In genomic region chr12:53065470-53065869, GRCh38 we compare ENCODE assay signal across 8 cellular contexts. TPM values are rescaled to one million over a fixed set of nuclear protein-coding genes. Genes with fewer than 3 reads are reported as not detected.
DNase-seq lines count a peak whose midpoint lies in the region; ATAC-seq and TF ChIP-seq lines count a peak whose summit lies in the region.
"Had no signal": no experiment of that assay in that cellular context is flagged by ENCODE, and none has a peak within 500 bp of the region (broad histone marks: within the 10 kb centered on the region; RNA-seq: fewer than 3 reads in every experiment).

No MANE protein-coding gene starts in this region.

- H2AFZ ChIP-seq in PC-3 (ENCODE audit: low read length), result no peak overlapping the region
- H2AFZ ChIP-seq in mesenchymal stem cell (ENCODE audit: low read depth, low read length), result no peak overlapping the region

- in situ Hi-C loops in G401 (cut with HindIII; ENCODE audit: low sequenced_read_pairs), result no loop called here

- no peak overlapping the region for H2BK15ac ChIP-seq in mesenchymal stem cell (ENCODE audit: low read depth, poor library complexity, severe bottlenecking)

- H3K23ac ChIP-seq in mesenchymal stem cell (ENCODE audit: low read length in 2 of 2), result no peak overlapping the region

- peaks cover 3% of the 10 kb centered on the region for H3K79me1 ChIP-seq in mesenchymal stem cell (replicated peaks; ENCODE audit: low read length, poor library complexity, severe bottlenecking)

- no peak overlapping the region for H3K4me3 ChIP-seq in PC-3 (ENCODE audit: low read length)
- H3K4me3 ChIP-seq in coronary artery, result peak overlapping the region; percentile 54
- peak overlapping the region in 1 of 2 experiments; percentile 50 for H3K4me3 ChIP-seq in mesenchymal stem cell (ENCODE audit: insufficient read depth in 1 of 2, low read depth in 1 of 2, low read length in 2 of 2)
- no peak overlapping the region for H3K4me3 ChIP-seq in thoracic aorta

- WGBS in mesenchymal stem cell, result 80% methylated on average over 7 of the region's 7 CpGs

- H3K27ac ChIP-seq in PC-3 (ENCODE audit: low read length) (no peak overlapping the region), coronary artery (peak overlapping the region; percentile 83 to 96), mesenchymal stem cell (ENCODE audit: low read length, poor library complexity, severe bottlenecking) (no peak overlapping the region), thoracic aorta (peak overlapping the region; percentile 78 to 83)

- peaks cover 32% of the 10 kb centered on the region for H3K4me1 ChIP-seq in PC-3 (ENCODE audit: insufficient read depth, low read length)
- H3K4me1 ChIP-seq in mesenchymal stem cell (ENCODE audit: control insufficient read depth, insufficient read depth, low read depth, low read length), result peaks cover 27% of the 10 kb centered on the region
- peaks cover 26 to 89% of the 10 kb centered on the region in 2 donors for H3K4me1 ChIP-seq in thoracic aorta (ENCODE audit: control insufficient read depth in 1 of 2, low read depth in 2 of 2)

- H3K9me3 ChIP-seq in PC-3 (ENCODE audit: low read length) (no peaks in the 10 kb centered on the region), mesenchymal stem cell (ENCODE audit: control insufficient read depth, low read length) (no peaks in the 10 kb centered on the region), thoracic aorta (no peaks in the 10 kb centered on the region)

- H3K4me2 ChIP-seq in PC-3 (ENCODE audit: low read length), result peak overlapping the region; percentile 7; the same call in 1 of the 2 replicates
- H3K4me2 ChIP-seq in mesenchymal stem cell (ENCODE audit: low read length, poor library complexity, severe bottlenecking), result no peak overlapping the region

- H3K9me2 ChIP-seq in PC-3 (replicated peaks; ENCODE audit: low read length), result no peaks in the 10 kb centered on the region

- no peaks in the 10 kb centered on the region for H3K79me2 ChIP-seq in PC-3 (ENCODE audit: low read length)

- no peak overlapping the region for H2BK120ac ChIP-seq in mesenchymal stem cell (ENCODE audit: low read depth, low read length)

- no peak for TF ChIP-seq CTCF in PC-3 (conservative IDR thresholded peaks at IDR 0.05; ENCODE audit: low read depth, low read length)
- no peak for TF ChIP-seq CTCF in coronary artery (IDR thresholded peaks at IDR 0.05)
- TF ChIP-seq CTCF in thoracic aorta (IDR thresholded peaks at IDR 0.05), result no peak

- ATAC-seq in PC-3 (no peak), thoracic aorta (ENCODE audit: insufficient number of reproducible peaks, low FRiP score, low read depth) (no peak), GM18867 (IDR thresholded peaks at IDR 0.05; ENCODE audit: unreplicated experiment) (no peak), HG03196 (IDR thresholded peaks at IDR 0.05; ENCODE audit: unreplicated experiment) (no peak)

- peak overlapping the region; percentile 35 for H4K8ac ChIP-seq in mesenchymal stem cell (ENCODE audit: low read length)

- no peak overlapping the region for H3K9ac ChIP-seq in PC-3 (ENCODE audit: low read length)
- H3K9ac ChIP-seq in mesenchymal stem cell (ENCODE audit: low read length), result peak overlapping the region; percentile 86

- no peaks in the 10 kb centered on the region for H4K20me1 ChIP-seq in PC-3 (ENCODE audit: low read length)

- no peak overlapping the region for H2BK5ac ChIP-seq in mesenchymal stem cell (ENCODE audit: low read depth, low read length, poor library complexity, severe bottlenecking)

- H3K27me3 ChIP-seq in PC-3 (ENCODE audit: low read length), result no peaks in the 10 kb centered on the region
- no peaks in the 10 kb centered on the region for H3K27me3 ChIP-seq in mesenchymal stem cell (ENCODE audit: control insufficient read depth in 1 of 2, insufficient read depth in 1 of 2, low read length in 2 of 2)
- H3K27me3 ChIP-seq in thoracic aorta (replicated peaks; ENCODE audit: insufficient read depth), result no peaks in the 10 kb centered on the region

- H2AK5ac ChIP-seq in mesenchymal stem cell (ENCODE audit: low read length, severe bottlenecking), result no peak overlapping the region

- no peak overlapping the region for H2BK12ac ChIP-seq in mesenchymal stem cell (ENCODE audit: low read length in 2 of 2)

- POLR2A ChIA-PET in PC-3 (lab: Charles Lee; ENCODE audit: unreplicated experiment), result interaction anchor here (0.5 to 1.3 kb wide), 2 partner anchors 34 to 41 kb away, joined by 3 to 4 read pairs; no protein-coding TSS in a partner anchor

- DNase-seq in PC-3, result no peak
- peak; percentile 78 for DNase-seq in coronary artery (ENCODE audit: low spot score)
- no peak for DNase-seq in mesenchymal stem cell
- DNase-seq in thoracic aorta (ENCODE audit: low spot score), result no peak
- DNase-seq in G401 (ENCODE audit: low spot score), result no peak

- H3K36me3 ChIP-seq in PC-3 (ENCODE audit: low read depth, low read length) (peaks cover 4% of the 10 kb centered on the region; the same call in 1 of the 2 replicates), mesenchymal stem cell (ENCODE audit: control insufficient read depth in 1 of 2, insufficient read depth in 2 of 2, low read depth in 1 of 2, low read length in 2 of 2) (peaks cover 55 to 77% of the 10 kb centered on the region in 2 experiments), thoracic aorta (peaks cover 43% of the 10 kb centered on the region)

- no peak overlapping the region for H4K91ac ChIP-seq in mesenchymal stem cell (ENCODE audit: low read length)

- H3K4ac ChIP-seq in mesenchymal stem cell (ENCODE audit: low read depth in 1 of 2, low read length in 2 of 2), result no peak overlapping the region

- H3K18ac ChIP-seq in mesenchymal stem cell (ENCODE audit: low read depth in 1 of 2, low read length in 2 of 2), result no peak overlapping the region

- BruUV-seq in PC-3 (replicated peaks; lab: Mats Ljungman, UMichigan), result TSS peak; percentile 25

- no peak overlapping the region for H3K14ac ChIP-seq in mesenchymal stem cell (ENCODE audit: low read length in 2 of 2)

- intact Hi-C loops in PC-3 (cut with micrococcal nuclease), result loop anchor here (10.0 kb wide), 1 partner anchor 109 kb away; no protein-coding TSS in a partner anchor

- CTCF ChIA-PET in PC-3 (lab: Charles Lee), result interaction anchor here (0.7 to 2.1 kb wide), 8 partner anchors 11 to 101 kb away, joined by 3 to 37 read pairs (median 6); partner anchors contain the start of genes SOAT2, SPRYD3 and TNS2

- H3F3A ChIP-seq in PC-3 (ENCODE audit: low read length, unreplicated experiment), result no peaks in the 10 kb centered on the region

RNA-seq across cellular contexts. Expression of gene SPRYD3, which starts 13.7 kb away (rescaled TPM):
- total RNA-seq in PC-3 (2014; rRNA removed), result 18.5 and 24.1 TPM in 2 replicates
- 15.3 TPM for polyA plus RNA-seq in mesenchymal stem cell (2013, experiment 1 of 2)
- polyA plus RNA-seq in mesenchymal stem cell (2013, experiment 2 of 2), result 14.7 TPM
- 10 to 100 TPM; 68.0 to 94.8 TPM for total RNA-seq in thoracic aorta
- total RNA-seq in G401 (2014; rRNA removed; shearing (Covaris generic)), result 16.7 and 21.4 TPM in 2 replicates

RNA-seq across cellular contexts. Expression of gene TNS2, which starts 15.6 kb away (rescaled TPM):
- total RNA-seq in PC-3 (2014; rRNA removed) (13.1 and 30.3 TPM in 2 replicates), thoracic aorta (100 to 1,000 TPM; 292 to 307 TPM)
- polyA plus RNA-seq in mesenchymal stem cell (2013, experiment 1 of 2), result 95.2 TPM
- 91.2 TPM for polyA plus RNA-seq in mesenchymal stem cell (2013, experiment 2 of 2)
- 13.7 and 21.0 TPM in 2 replicates for total RNA-seq in G401 (2014; rRNA removed; shearing (Covaris generic))

RNA-seq across cellular contexts. Expression of gene IGFBP6, which starts 32.0 kb away (rescaled TPM):
- total RNA-seq in PC-3 (2014; rRNA removed), result 256 and 299 TPM in 2 replicates
- 54.0 TPM for polyA plus RNA-seq in mesenchymal stem cell (2013, experiment 1 of 2)
- 54.6 TPM for polyA plus RNA-seq in mesenchymal stem cell (2013, experiment 2 of 2)
- 1,000 to 10,000 TPM; 1,999 to 2,150 TPM for total RNA-seq in thoracic aorta
- 29.3 and 50.2 TPM in 2 replicates for total RNA-seq in G401 (2014; rRNA removed; shearing (Covaris generic))

RNA-seq across cellular contexts. Expression of gene SOAT2, which starts 37.8 kb away (rescaled TPM):
- total RNA-seq in PC-3 (2014; rRNA removed) (0.07 and 0.86 TPM in 2 replicates), thoracic aorta (under 1 TPM; 0.81 to 0.99 TPM)
- 0.03 TPM for polyA plus RNA-seq in mesenchymal stem cell (2013, experiment 1 of 2)
- polyA plus RNA-seq in mesenchymal stem cell (2013, experiment 2 of 2), result not detected
- total RNA-seq in G401 (2014; rRNA removed; shearing (Covaris generic)), result not detected in 2 replicates
- total RNA-seq: glomerular endothelial cell had no signal

RNA-seq across cellular contexts. Expression of gene EIF4B, which starts 59.2 kb away (rescaled TPM):
- total RNA-seq in PC-3 (2014; rRNA removed) (424 and 434 TPM in 2 replicates), thoracic aorta (100 to 1,000 TPM; 279 to 338 TPM)
- polyA plus RNA-seq in mesenchymal stem cell (2013, experiment 1 of 2), result 387 TPM
- polyA plus RNA-seq in mesenchymal stem cell (2013, experiment 2 of 2), result 364 TPM
- total RNA-seq in G401 (2014; rRNA removed; shearing (Covaris generic)), result 1,115 and 1,229 TPM in 2 replicates

Comparison
In these comparisons a context has a peak if more than half of its experiments do, and no peak if none do; other contexts are left out.
1. H3K27ac ChIP-seq: peak in coronary artery (2 of 2) and thoracic aorta (2 of 2); none in PC-3 (single experiment) and mesenchymal stem cell (single experiment).